In genomic region chr1:66954208-66954607, GRCh38 we compare ENCODE assay signal across 14 cellular contexts. TPM values are rescaled to one million over a fixed set of nuclear protein-coding genes. Genes with fewer than 3 reads are reported as not detected.
A peak's percentile ranks its signal among the peaks of the same experiment; 100 is the strongest.
DNase-seq lines count a peak whose midpoint lies in the region; ATAC-seq and TF ChIP-seq lines count a peak whose summit lies in the region.
"Had no signal": no experiment of that assay in that cellular context is flagged by ENCODE, and none has a peak within 500 bp of the region (broad histone marks: within the 10 kb centered on the region; RNA-seq: fewer than 3 reads in every experiment).

No MANE protein-coding gene starts in this region.

- H3K27ac Mint-ChIP-seq in activated naive CD4-positive, alpha-beta T cell treated with anti-CD3 and anti-CD28 coated beads, Interleukin-2, amount 50 U/mL, for 24 hours, result peak overlapping the region; percentile 69

- no peaks in the 10 kb centered on the region for H3K9me3 Mint-ChIP-seq in activated naive CD4-positive, alpha-beta T cell treated with anti-CD3 and anti-CD28 coated beads, Interleukin-2, amount 50 U/mL, for 24 hours

- H3K4me3 Mint-ChIP-seq in activated naive CD4-positive, alpha-beta T cell treated with anti-CD3 and anti-CD28 coated beads, Interleukin-2, amount 50 U/mL, for 24 hours, result no peak overlapping the region

- TF ChIP-seq CTCF in GM10266 (IDR thresholded peaks at IDR 0.05; ENCODE audit: control insufficient read depth, insufficient read depth, low read depth, missing control alignments), result no peak

- no peak for DNase-seq in activated naive CD4-positive, alpha-beta T cell treated with anti-CD3 and anti-CD28 coated beads, Interleukin-2, amount 50 U/mL, for 16 hours
- DNase-seq in HPDE6-E6E7 (ENCODE audit: extremely low spot score) (no peak), GM10266 (ENCODE audit: extremely low spot score) (no peak), ureter (ENCODE audit: low spot score) (no peak), SIG-M5 treated with dmso at 0.1 percent for 504 hours (lab: John Stamatoyannopoulos, UW; ENCODE audit: unreplicated experiment) (no peak)
- DNase-seq: activated CD8-positive, alpha-beta memory T cell treated with anti-CD3 and anti-CD28 coated beads for 24 hours; AML-193; NCI-H2107; SJCRH30; small intestine; stimulated activated naive CD4-positive, alpha-beta T cell had no signal

- H3K27me3 Mint-ChIP-seq in activated naive CD4-positive, alpha-beta T cell treated with anti-CD3 and anti-CD28 coated beads, Interleukin-2, amount 50 U/mL, for 24 hours, result no peaks in the 10 kb centered on the region

- peaks cover 5% of the 10 kb centered on the region for H3K36me3 Mint-ChIP-seq in activated naive CD4-positive, alpha-beta T cell treated with anti-CD3 and anti-CD28 coated beads, Interleukin-2, amount 50 U/mL, for 24 hours

- peaks cover 58% of the 10 kb centered on the region for H3K4me1 Mint-ChIP-seq in activated naive CD4-positive, alpha-beta T cell treated with anti-CD3 and anti-CD28 coated beads, Interleukin-2, amount 50 U/mL, for 24 hours

- peak; percentile 51 for ATAC-seq in HG02571 (IDR thresholded peaks at IDR 0.05; ENCODE audit: unreplicated experiment)
- ATAC-seq in HG03460 (IDR thresholded peaks at IDR 0.05; ENCODE audit: unreplicated experiment), result peak; percentile 86

RNA-seq across cellular contexts. Expression of gene MIER1, which starts 29.4 kb away (rescaled TPM):
- 48.4 TPM for total RNA-seq in ureter

RNA-seq across cellular contexts. Expression of gene DNAI4, which starts 29.6 kb away (rescaled TPM):
- total RNA-seq in ureter, result 17.2 TPM
